In the genomic region with DNA sequence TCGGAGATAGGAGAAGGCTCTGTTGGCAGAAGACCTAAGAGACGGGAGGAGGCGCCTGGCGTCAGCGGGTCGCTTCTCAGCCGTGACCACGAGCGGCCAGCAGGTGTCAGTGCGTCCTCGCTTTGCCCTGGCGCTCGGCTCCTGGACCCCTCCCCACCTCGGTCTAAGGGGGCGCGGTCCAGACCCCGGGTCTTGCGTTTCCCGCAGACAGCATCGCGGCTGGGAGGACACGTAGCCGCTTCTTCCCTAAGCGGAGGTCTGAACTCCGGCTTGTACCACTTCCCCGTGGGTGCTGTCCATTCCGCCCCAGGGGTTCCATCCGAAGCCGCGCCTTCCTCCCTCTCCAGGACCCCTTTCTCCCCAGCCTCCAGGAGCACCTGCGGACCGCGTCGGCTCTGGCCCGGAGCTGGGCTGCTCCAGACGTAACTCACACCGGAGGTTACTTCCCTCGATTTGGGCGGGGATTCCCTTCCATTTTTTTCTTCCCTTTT, we compare ENCODE assay signal across 8 cellular contexts. TPM values are rescaled to one million over a fixed set of nuclear protein-coding genes. Genes with fewer than 3 reads are reported as not detected.
A peak's percentile ranks its signal among the peaks of the same experiment; 100 is the strongest.
DNase-seq lines count a peak whose midpoint lies in the region; ATAC-seq and TF ChIP-seq lines count a peak whose summit lies in the region.

No MANE protein-coding gene starts in this region.

- peaks cover 4% of the 10 kb centered on the region for H3K36me3 ChIP-seq in WERI-Rb-1
- H3K36me3 ChIP-seq in duodenal mucosa (ENCODE audit: control insufficient read depth in 1 of 2, insufficient read depth in 2 of 2, low read length in 2 of 2): no peaks in the 10 kb centered on the region
- no peaks in the 10 kb centered on the region for H3K36me3 ChIP-seq in lower lobe of right lung

- peak; percentile 77 for ATAC-seq in HG02623 (IDR thresholded peaks at IDR 0.05; ENCODE audit: unreplicated experiment)
- peak; percentile 80 to 85 for ATAC-seq in lower lobe of right lung

- H3K9me3 ChIP-seq in WERI-Rb-1 (ENCODE audit: severe bottlenecking) (no peaks in the 10 kb centered on the region), duodenal mucosa (ENCODE audit: control insufficient read depth in 1 of 2, low read length in 2 of 2) (no peaks in the 10 kb centered on the region), lower lobe of right lung (no peaks in the 10 kb centered on the region)

- peak overlapping the region; percentile 42 to 64 for H3K9ac ChIP-seq in duodenal mucosa (ENCODE audit: low read depth in 1 of 2, low read length in 2 of 2)

- H3K4me3 ChIP-seq in WERI-Rb-1 (ENCODE audit: low read depth, low read length): peak overlapping the region; percentile 78
- H3K4me3 ChIP-seq in duodenal mucosa (ENCODE audit: low read depth in 1 of 2, low read length in 2 of 2): peak overlapping the region; percentile 72 to 83
- peak overlapping the region; percentile 59 for H3K4me3 ChIP-seq in lower lobe of right lung

- peak; percentile 98 for TF ChIP-seq CTCF in WERI-Rb-1 (IDR thresholded peaks at IDR 0.05; ENCODE audit: low read depth, low read length)
- TF ChIP-seq CTCF in lower lobe of right lung (IDR thresholded peaks at IDR 0.05): peak; percentile 79

- H3K27ac ChIP-seq in WERI-Rb-1 (peak overlapping the region; percentile 23; the same call in 1 of the 2 replicates), duodenal mucosa (ENCODE audit: low read depth, low read length) (no peak overlapping the region), lower lobe of right lung (no peak overlapping the region)

- DNase-seq in SKM-1 treated with dmso at 0.1 percent for 144 hours (lab: John Stamatoyannopoulos, UW; ENCODE audit: unreplicated experiment): peak; percentile 21
- DNase-seq in SKM-1 (lab: John Stamatoyannopoulos, UW; ENCODE audit: unreplicated experiment): no peak
- DNase-seq in NCI-H146 (lab: John Stamatoyannopoulos, UW): peak; percentile 61
- peak; percentile 80 for DNase-seq in WERI-Rb-1
- peak; percentile 64 for DNase-seq in lower lobe of right lung
- DNase-seq in stimulated activated CD8-positive, alpha-beta memory T cell treated with anti-CD3 and anti-CD28 coated beads, Interleukin-15, amount 100 ng/mL, for 24 hours (ENCODE audit: low read depth): peak; percentile 25

- H3K4me1 ChIP-seq in duodenal mucosa (ENCODE audit: control insufficient read depth in 1 of 2, insufficient read depth in 2 of 2, low read length in 2 of 2): peaks cover 0 to 10% of the 10 kb centered on the region in 2 donors
- peaks cover 24% of the 10 kb centered on the region for H3K4me1 ChIP-seq in lower lobe of right lung

- intact Hi-C loops in lower lobe of right lung (cut with DNase I): no loop called here

- H3K27me3 ChIP-seq in WERI-Rb-1 (ENCODE audit: insufficient read depth, low read depth, severe bottlenecking): peaks cover 2% of the 10 kb centered on the region
- peaks cover 14 to 19% of the 10 kb centered on the region in 2 donors for H3K27me3 ChIP-seq in duodenal mucosa (ENCODE audit: control insufficient read depth in 1 of 2, insufficient read depth in 2 of 2, low read length in 2 of 2)
- H3K27me3 ChIP-seq in lower lobe of right lung (ENCODE audit: low read depth): peaks cover 72% of the 10 kb centered on the region

RNA-seq across cellular contexts. Expression of a gene that starts 0.6 kb away (rescaled TPM):
- total RNA-seq in lower lobe of right lung: 3.8 TPM
